Comparison of ENCODE assay signal across 1 cellular context in the genomic region with DNA sequence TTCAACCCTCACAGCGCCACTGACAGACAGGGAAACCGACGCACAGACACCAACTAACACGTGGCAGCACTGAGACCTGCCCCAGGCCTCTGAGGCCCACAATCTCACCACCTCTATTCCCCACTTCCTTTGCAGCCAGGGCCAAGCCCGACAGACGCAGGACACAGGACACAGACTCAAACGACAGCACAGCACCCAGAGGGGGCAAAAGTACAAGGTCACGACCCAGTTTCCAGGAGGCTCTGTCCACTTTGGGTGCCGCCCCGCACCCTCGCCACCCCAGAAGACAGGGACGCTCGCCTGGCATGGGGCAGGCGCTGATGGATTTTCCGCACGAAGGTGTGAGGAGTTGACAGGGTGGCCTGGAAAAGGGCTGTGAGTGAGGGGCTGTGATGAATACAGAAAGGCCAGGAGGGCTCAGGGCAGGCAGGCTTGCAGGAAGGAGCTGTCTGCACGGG.
A peak's percentile ranks its signal among the peaks of the same experiment; 100 is the strongest.
TF ChIP-seq lines count a peak whose summit lies in the region.

No MANE protein-coding gene starts in this region.

TF ChIP-seq in HepG2, 621 proteins besides CTCF, POLR2A, EP300 and RAD21:
- TF ChIP-seq HMGXB3 (CRISPR knock-in tag; IDR thresholded peaks at IDR 0.05; ENCODE audit: borderline replicate concordance) (no peak), SIN3A (IDR thresholded peaks at IDR 0.05; ENCODE audit: borderline replicate concordance, low read depth, low read length) (no peak), SALL1 (CRISPR knock-in tag; IDR thresholded peaks at IDR 0.05) (peak; percentile 40; the same call in 1 of the 2 replicates), ZNF768 (CRISPR knock-in tag; IDR thresholded peaks at IDR 0.05) (0 out of 2 replicates have a peak, but pooled peaks have one; percentile 8), PPARG (CRISPR knock-in tag; conservative IDR thresholded peaks at IDR 0.05) (no peak), ZNF687 (CRISPR knock-in tag; IDR thresholded peaks at IDR 0.05) (peak; percentile 51), NAIF1 (CRISPR knock-in tag; IDR thresholded peaks at IDR 0.05; ENCODE audit: borderline replicate concordance) (no peak), ESRRA (CRISPR knock-in tag; IDR thresholded peaks at IDR 0.05; ENCODE audit: low read depth) (0 out of 2 replicates have a peak, but pooled peaks have one; percentile 27), RARA (CRISPR knock-in tag; IDR thresholded peaks at IDR 0.05) (peak; percentile 31; the same call in 1 of the 2 replicates), HNRNPL (IDR thresholded peaks at IDR 0.05; ENCODE audit: low read depth, low read length) (peak; percentile 76; the same call in 1 of the 2 replicates), ZNF331 (CRISPR knock-in tag; IDR thresholded peaks at IDR 0.05) (no peak), POLR2AphosphoS5 (IDR thresholded peaks at IDR 0.05; ENCODE audit: low read depth, low read length) (no peak), HDAC1 (CRISPR knock-in tag; IDR thresholded peaks at IDR 0.05) (0 out of 2 replicates have a peak, but pooled peaks have one; percentile 22), HIC2 (CRISPR knock-in tag; IDR thresholded peaks at IDR 0.05; ENCODE audit: low read depth) (0 out of 2 replicates have a peak, but pooled peaks have one; percentile 37), HNF4A (CRISPR knock-in tag; IDR thresholded peaks at IDR 0.05) (peak; percentile 59)
- TF ChIP-seq, protein P1, sequence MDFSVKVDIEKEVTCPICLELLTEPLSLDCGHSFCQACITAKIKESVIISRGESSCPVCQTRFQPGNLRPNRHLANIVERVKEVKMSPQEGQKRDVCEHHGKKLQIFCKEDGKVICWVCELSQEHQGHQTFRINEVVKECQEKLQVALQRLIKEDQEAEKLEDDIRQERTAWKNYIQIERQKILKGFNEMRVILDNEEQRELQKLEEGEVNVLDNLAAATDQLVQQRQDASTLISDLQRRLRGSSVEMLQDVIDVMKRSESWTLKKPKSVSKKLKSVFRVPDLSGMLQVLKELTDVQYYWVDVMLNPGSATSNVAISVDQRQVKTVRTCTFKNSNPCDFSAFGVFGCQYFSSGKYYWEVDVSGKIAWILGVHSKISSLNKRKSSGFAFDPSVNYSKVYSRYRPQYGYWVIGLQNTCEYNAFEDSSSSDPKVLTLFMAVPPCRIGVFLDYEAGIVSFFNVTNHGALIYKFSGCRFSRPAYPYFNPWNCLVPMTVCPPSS (IDR thresholded peaks at IDR 0.05) = no peak
- TF ChIP-seq, protein P2, sequence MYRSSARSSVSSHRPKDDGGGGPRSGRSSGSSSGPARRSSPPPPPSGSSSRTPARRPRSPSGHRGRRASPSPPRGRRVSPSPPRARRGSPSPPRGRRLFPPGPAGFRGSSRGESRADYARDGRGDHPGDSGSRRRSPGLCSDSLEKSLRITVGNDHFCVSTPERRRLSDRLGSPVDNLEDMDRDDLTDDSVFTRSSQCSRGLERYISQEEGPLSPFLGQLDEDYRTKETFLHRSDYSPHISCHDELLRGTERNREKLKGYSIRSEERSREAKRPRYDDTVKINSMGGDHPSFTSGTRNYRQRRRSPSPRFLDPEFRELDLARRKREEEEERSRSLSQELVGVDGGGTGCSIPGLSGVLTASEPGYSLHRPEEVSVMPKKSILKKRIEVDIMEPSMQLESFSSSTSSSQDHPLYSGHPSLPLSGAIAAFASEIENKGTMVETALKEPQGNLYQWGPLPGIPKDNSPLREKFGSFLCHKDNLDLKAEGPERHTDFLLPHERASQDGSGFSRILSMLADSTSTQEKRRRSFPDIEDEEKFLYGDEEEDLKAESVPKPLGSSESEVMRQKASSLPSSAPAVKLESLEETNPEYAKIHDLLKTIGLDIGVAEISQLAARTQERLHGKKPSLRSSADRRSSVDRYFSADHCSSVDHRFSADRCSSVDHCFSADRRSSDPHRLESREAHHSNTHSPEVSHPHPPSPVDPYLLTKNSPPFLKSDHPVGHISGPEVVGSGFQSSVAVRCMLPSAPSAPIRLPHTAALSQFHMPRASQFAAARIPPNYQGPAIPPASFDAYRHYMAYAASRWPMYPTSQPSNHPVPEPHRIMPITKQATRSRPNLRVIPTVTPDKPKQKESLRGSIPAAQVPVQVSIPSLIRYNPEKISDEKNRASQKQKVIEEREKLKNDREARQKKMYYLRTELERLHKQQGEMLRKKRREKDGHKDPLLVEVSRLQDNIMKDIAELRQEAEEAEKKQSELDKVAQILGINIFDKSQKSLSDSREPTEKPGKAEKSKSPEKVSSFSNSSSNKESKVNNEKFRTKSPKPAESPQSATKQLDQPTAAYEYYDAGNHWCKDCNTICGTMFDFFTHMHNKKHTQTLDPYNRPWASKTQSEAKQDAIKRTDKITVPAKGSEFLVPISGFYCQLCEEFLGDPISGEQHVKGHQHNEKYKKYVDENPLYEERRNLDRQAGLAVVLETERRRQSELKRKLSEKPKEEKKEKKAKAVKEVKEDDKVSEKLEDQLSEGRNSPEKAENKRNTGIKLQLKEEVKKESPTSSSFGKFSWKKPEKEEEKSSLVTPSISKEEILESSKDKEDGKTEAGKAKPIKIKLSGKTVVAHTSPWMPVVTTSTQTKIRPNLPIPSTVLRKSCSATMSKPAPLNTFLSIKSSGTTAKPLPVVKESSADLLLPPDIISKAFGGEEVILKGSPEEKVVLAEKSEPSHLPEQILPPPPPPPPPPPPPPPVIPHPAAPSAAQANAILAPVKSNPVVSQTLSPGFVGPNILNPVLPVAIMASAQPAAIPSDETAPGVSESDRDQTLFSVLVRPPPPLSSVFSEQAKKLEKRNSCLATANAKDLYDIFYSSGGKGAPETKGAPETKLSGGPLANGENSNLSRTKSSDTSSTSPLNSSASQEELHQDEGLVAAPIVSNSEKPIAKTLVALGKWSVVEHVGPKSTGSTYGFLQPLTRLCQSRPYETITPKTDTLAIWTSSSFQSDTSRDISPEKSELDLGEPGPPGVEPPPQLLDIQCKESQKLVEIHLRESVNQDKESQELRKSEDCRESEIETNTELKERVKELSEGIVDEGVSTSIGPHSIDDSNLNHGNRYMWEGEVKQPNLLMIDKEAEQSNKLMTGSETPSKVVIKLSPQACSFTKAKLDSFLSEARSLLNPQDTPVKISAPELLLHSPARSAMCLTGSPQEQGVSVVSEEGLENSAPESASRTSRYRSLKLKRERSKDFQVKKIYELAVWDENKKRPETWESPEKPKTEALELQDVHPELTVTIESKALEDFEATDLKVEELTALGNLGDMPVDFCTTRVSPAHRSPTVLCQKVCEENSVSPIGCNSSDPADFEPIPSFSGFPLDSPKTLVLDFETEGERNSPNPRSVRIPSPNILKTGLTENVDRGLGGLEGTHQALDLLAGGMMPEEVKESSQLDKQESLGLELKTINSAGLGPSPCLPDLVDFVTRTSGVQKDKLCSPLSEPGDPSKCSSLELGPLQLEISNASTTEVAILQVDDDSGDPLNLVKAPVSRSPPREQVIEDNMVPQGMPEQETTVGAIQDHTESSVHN (CRISPR knock-in tag; IDR thresholded peaks at IDR 0.05) = no peak
